ENCODE assay signal across 18 cellular contexts in genomic region chr3:173876476-173876875, GRCh38.
DNase-seq lines count a peak whose midpoint lies in the region; ATAC-seq, FAIRE-seq and TF ChIP-seq lines count a peak whose summit lies in the region.
"Had no signal": no experiment of that assay in that cellular context is flagged by ENCODE, and none has a peak within 500 bp of the region (broad histone marks: within the 10 kb centered on the region; RNA-seq: fewer than 3 reads in every experiment).

No MANE protein-coding gene starts in this region.

- POLR2A ChIA-PET in BJ (lab: Charles Lee) = no interaction called here

- CTCF ChIA-PET in BJ (lab: Yijun Ruan, JAX) = interaction anchor here (0.6 to 1.1 kb wide), 2 partner anchors 20 to 44 kb away, joined by 3 read pairs; no protein-coding TSS in a partner anchor

- peak; percentile 31; the same call in 1 of the 2 replicates for TF ChIP-seq CTCF in BJ (IDR thresholded peaks at IDR 0.05; ENCODE audit: insufficient read depth, low read depth, low read length)
- TF ChIP-seq CTCF in LNCaP clone FGC (IDR thresholded peaks at IDR 0.05; ENCODE audit: control insufficient read depth, extremely low read depth, insufficient read depth) = peak; percentile 23
- peak; percentile 2 for TF ChIP-seq CTCF in bronchial epithelial cell (IDR thresholded peaks at IDR 0.05; ENCODE audit: insufficient read depth, low read length, severe bottlenecking)
- TF ChIP-seq CTCF in nephron (IDR thresholded peaks at IDR 0.05; ENCODE audit: unreplicated experiment in 3 of 3) = peak; percentile 12 to 27 (median 21)

- H3K4me3 Mint-ChIP-seq in nephron = no peak overlapping the region
- no peak overlapping the region for H3K4me3 Mint-ChIP-seq in activated naive CD8-positive, alpha-beta T cell treated with anti-CD3 and anti-CD28 coated beads, Interleukin-2, amount 50 U/mL, for 24 hours
- H3K4me3 Mint-ChIP-seq: CD4-positive, CD25-positive, alpha-beta regulatory T cell; stimulated activated effector memory CD8-positive, alpha-beta T cell treated with anti-CD3 and anti-CD28 coated beads, Interleukin-12 subunit alpha, Interleukin-12 subunit beta, amount 100 ng/mL, for 72 hours had no signal

- H3K36me3 ChIP-seq in BJ (ENCODE audit: control insufficient read depth, insufficient read depth, low read length) (no peaks in the 10 kb centered on the region), bronchial epithelial cell (ENCODE audit: control insufficient read depth, insufficient read depth, low read length) (no peaks in the 10 kb centered on the region)
- H3K36me3 ChIP-seq: SJSA1 had no signal

- H3K9me3 Mint-ChIP-seq in nephron = peaks cover 9% of the 10 kb centered on the region
- H3K9me3 Mint-ChIP-seq in activated naive CD8-positive, alpha-beta T cell treated with anti-CD3 and anti-CD28 coated beads, Interleukin-2, amount 50 U/mL, for 24 hours = no peaks in the 10 kb centered on the region

- no peaks in the 10 kb centered on the region for H3K27me3 Mint-ChIP-seq in nephron (ENCODE audit: low read depth)
- H3K27me3 Mint-ChIP-seq in activated naive CD8-positive, alpha-beta T cell treated with anti-CD3 and anti-CD28 coated beads, Interleukin-2, amount 50 U/mL, for 24 hours = no peaks in the 10 kb centered on the region
- H3K27me3 Mint-ChIP-seq: CD4-positive, CD25-positive, alpha-beta regulatory T cell had no signal

- H3K27ac Mint-ChIP-seq in nephron = no peak overlapping the region
- H3K27ac Mint-ChIP-seq in activated naive CD8-positive, alpha-beta T cell treated with anti-CD3 and anti-CD28 coated beads, Interleukin-2, amount 50 U/mL, for 24 hours = no peak overlapping the region
- H3K27ac Mint-ChIP-seq: CD4-positive, CD25-positive, alpha-beta regulatory T cell; stimulated activated effector memory CD8-positive, alpha-beta T cell treated with anti-CD3 and anti-CD28 coated beads, Interleukin-12 subunit alpha, Interleukin-12 subunit beta, amount 100 ng/mL, for 72 hours had no signal

- H3K4me3 ChIP-seq in BJ (ENCODE audit: low read depth, low read length) (no peak overlapping the region), LNCaP clone FGC (ENCODE audit: low read depth, low read length) (no peak overlapping the region), bronchial epithelial cell (ENCODE audit: low read depth, low read length) (no peak overlapping the region)
- H3K4me3 ChIP-seq: SJSA1 had no signal

- H3K4me1 Mint-ChIP-seq in nephron = no peaks in the 10 kb centered on the region
- no peaks in the 10 kb centered on the region for H3K4me1 Mint-ChIP-seq in activated naive CD8-positive, alpha-beta T cell treated with anti-CD3 and anti-CD28 coated beads, Interleukin-2, amount 50 U/mL, for 24 hours
- H3K4me1 Mint-ChIP-seq: CD4-positive, CD25-positive, alpha-beta regulatory T cell; stimulated activated effector memory CD8-positive, alpha-beta T cell treated with anti-CD3 and anti-CD28 coated beads, Interleukin-12 subunit alpha, Interleukin-12 subunit beta, amount 100 ng/mL, for 72 hours had no signal

- no peaks in the 10 kb centered on the region for H3K36me3 Mint-ChIP-seq in nephron (ENCODE audit: low read depth)
- no peaks in the 10 kb centered on the region for H3K36me3 Mint-ChIP-seq in activated naive CD8-positive, alpha-beta T cell treated with anti-CD3 and anti-CD28 coated beads, Interleukin-2, amount 50 U/mL, for 24 hours (ENCODE audit: low read depth)
- H3K36me3 Mint-ChIP-seq: CD4-positive, CD25-positive, alpha-beta regulatory T cell; stimulated activated effector memory CD8-positive, alpha-beta T cell treated with anti-CD3 and anti-CD28 coated beads, Interleukin-12 subunit alpha, Interleukin-12 subunit beta, amount 100 ng/mL, for 72 hours had no signal

- H3K27me3 ChIP-seq in BJ (ENCODE audit: control insufficient read depth, insufficient read depth, low read length) = no peaks in the 10 kb centered on the region
- no peaks in the 10 kb centered on the region for H3K27me3 ChIP-seq in bronchial epithelial cell (ENCODE audit: control insufficient read depth, insufficient read depth, low read length)
- H3K27me3 ChIP-seq: SJSA1 had no signal

- FAIRE-seq in bronchial epithelial cell (lab: Jason Lieb, UNC) = no peak

- ATAC-seq in activated naive CD8-positive, alpha-beta T cell treated with anti-CD3 and anti-CD28 coated beads, Interleukin-2, amount 50 U/mL, for 24 hours = no peak
- ATAC-seq in GM21717 (IDR thresholded peaks at IDR 0.05; ENCODE audit: unreplicated experiment) = no peak
- ATAC-seq: sciatic nerve; stimulated activated effector memory CD8-positive, alpha-beta T cell treated with anti-CD3 and anti-CD28 coated beads, Interleukin-12 subunit alpha, Interleukin-12 subunit beta, amount 100 ng/mL, for 72 hours had no signal

- DNase-seq in BJ (ENCODE audit: low read depth) (no peak), LNCaP clone FGC (ENCODE audit: low read depth) (no peak), bronchial epithelial cell (ENCODE audit: low read depth) (no peak), NCI-H2029 treated with DMSO at 0.1 percent for 48 hours (lab: John Stamatoyannopoulos, UW) (no peak)
- no peak for DNase-seq in activated naive CD8-positive, alpha-beta T cell treated with anti-CD3 and anti-CD28 coated beads, Interleukin-2, amount 50 U/mL, for 24 hours
- no peak for DNase-seq in effector CD4-positive, alpha-beta T cell
- DNase-seq: activated CD8-positive, alpha-beta memory T cell treated with anti-CD3 and anti-CD28 coated beads for 24 hours; activated gamma-delta T cell; CD4-positive, CD25-positive, alpha-beta regulatory T cell; hypothalamus; KBM-7; NCI-H2081; stimulated activated CD4-positive, alpha-beta T cell treated with anti-CD3 and anti-CD28 coated beads, Interleukin-4, amount 100 ng/mL, for 4 hours had no signal
